ENCODE assay signal across 1 cellular context in the genomic region with DNA sequence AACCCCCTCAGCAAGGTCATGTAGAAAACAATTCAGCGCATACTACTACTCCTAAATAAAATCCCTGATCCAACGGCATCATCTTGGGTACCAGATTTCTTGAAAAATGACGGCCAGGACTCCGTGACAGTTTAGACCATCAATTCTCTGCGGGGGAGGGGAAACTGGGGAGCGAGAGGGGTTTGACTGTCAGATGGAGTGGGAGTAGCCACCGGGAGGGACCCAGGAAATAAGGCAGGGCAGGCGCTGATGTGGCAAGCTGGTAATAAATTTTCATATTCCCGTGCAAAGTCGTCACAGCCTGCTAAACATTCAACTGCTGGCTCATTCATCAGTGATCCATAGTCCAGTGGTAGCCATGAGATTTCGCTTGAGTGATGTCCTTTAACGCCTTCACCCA.
TF ChIP-seq lines count a peak whose summit lies in the region.

No MANE protein-coding gene starts in this region.

TF ChIP-seq in GM23338, 12 proteins besides CTCF, POLR2A, EP300 and RAD21 (continued from another document):
- TF ChIP-seq, protein P1, sequence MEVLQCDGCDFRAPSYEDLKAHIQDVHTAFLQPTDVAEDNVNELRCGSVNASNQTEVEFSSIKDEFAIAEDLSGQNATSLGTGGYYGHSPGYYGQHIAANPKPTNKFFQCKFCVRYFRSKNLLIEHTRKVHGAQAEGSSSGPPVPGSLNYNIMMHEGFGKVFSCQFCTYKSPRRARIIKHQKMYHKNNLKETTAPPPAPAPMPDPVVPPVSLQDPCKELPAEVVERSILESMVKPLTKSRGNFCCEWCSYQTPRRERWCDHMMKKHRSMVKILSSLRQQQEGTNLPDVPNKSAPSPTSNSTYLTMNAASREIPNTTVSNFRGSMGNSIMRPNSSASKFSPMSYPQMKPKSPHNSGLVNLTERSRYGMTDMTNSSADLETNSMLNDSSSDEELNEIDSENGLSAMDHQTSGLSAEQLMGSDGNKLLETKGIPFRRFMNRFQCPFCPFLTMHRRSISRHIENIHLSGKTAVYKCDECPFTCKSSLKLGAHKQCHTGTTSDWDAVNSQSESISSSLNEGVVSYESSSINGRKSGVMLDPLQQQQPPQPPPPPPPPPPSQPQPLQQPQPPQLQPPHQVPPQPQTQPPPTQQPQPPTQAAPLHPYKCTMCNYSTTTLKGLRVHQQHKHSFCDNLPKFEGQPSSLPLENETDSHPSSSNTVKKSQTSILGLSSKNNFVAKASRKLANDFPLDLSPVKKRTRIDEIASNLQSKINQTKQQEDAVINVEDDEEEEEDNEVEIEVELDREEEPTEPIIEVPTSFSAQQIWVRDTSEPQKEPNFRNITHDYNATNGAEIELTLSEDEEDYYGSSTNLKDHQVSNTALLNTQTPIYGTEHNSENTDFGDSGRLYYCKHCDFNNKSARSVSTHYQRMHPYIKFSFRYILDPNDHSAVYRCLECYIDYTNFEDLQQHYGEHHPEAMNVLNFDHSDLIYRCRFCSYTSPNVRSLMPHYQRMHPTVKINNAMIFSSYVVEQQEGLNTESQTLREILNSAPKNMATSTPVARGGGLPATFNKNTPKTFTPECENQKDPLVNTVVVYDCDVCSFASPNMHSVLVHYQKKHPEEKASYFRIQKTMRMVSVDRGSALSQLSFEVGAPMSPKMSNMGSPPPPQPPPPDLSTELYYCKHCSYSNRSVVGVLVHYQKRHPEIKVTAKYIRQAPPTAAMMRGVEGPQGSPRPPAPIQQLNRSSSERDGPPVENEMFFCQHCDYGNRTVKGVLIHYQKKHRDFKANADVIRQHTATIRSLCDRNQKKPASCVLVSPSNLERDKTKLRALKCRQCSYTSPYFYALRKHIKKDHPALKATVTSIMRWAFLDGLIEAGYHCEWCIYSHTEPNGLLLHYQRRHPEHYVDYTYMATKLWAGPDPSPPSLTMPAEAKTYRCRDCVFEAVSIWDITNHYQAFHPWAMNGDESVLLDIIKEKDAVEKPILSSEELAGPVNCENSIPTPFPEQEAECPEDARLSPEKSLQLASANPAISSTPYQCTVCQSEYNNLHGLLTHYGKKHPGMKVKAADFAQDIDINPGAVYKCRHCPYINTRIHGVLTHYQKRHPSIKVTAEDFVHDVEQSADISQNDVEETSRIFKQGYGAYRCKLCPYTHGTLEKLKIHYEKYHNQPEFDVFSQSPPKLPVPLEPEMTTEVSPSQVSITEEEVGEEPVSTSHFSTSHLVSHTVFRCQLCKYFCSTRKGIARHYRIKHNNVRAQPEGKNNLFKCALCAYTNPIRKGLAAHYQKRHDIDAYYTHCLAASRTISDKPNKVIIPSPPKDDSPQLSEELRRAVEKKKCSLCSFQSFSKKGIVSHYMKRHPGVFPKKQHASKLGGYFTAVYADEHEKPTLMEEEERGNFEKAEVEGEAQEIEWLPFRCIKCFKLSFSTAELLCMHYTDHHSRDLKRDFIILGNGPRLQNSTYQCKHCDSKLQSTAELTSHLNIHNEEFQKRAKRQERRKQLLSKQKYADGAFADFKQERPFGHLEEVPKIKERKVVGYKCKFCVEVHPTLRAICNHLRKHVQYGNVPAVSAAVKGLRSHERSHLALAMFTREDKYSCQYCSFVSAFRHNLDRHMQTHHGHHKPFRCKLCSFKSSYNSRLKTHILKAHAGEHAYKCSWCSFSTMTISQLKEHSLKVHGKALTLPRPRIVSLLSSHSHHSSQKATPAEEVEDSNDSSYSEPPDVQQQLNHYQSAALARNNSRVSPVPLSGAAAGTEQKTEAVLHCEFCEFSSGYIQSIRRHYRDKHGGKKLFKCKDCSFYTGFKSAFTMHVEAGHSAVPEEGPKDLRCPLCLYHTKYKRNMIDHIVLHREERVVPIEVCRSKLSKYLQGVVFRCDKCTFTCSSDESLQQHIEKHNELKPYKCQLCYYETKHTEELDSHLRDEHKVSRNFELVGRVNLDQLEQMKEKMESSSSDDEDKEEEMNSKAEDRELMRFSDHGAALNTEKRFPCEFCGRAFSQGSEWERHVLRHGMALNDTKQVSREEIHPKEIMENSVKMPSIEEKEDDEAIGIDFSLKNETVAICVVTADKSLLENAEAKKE (CRISPR knock-in tag; IDR thresholded peaks at IDR 0.05), result no peak
- TF ChIP-seq ETS1 (IDR thresholded peaks at IDR 0.05), result no peak
- no peak for TF ChIP-seq ZNF331 (CRISPR knock-in tag; IDR thresholded peaks at IDR 0.05; ENCODE audit: low read depth)
- TF ChIP-seq JUNB (IDR thresholded peaks at IDR 0.05; ENCODE audit: unreplicated experiment), result no peak
